Comparison of ENCODE assay signal across 21 cellular contexts in genomic region chr12:131088701-131089525, GRCh38.
DNase-seq lines count a peak whose midpoint lies in the region; ATAC-seq, FAIRE-seq and TF ChIP-seq lines count a peak whose summit lies in the region.
"Had no signal": no experiment of that assay in that cellular context is flagged by ENCODE, and none has a peak within 500 bp of the region (broad histone marks: within the 10 kb centered on the region; RNA-seq: fewer than 3 reads in every experiment).

No MANE protein-coding gene starts in this region.

- H3K9me3 ChIP-seq in right lobe of liver (no peaks in the 10 kb centered on the region), HepG2 (ENCODE audit: low read length) (no peaks in the 10 kb centered on the region)
- H3K9me3 ChIP-seq: gastroesophageal sphincter, MG63 had no signal

- peaks cover 2% of the 10 kb centered on the region for H3K9me3 Mint-ChIP-seq in glutamatergic neuron (ENCODE audit: unreplicated experiment)
- H3K9me3 Mint-ChIP-seq in activated T-helper 1 cell treated with anti-CD3 and anti-CD28 coated beads, Interleukin-12 subunit alpha, Interleukin-12 subunit beta, Interleukin-2, Interleukin-4 antibody, amounts not matched to agents 30 ng/mL and 10 ng/mL and 1 ng/mL, durations not matched to agents 14 hours and 24 hours and 36 hours, result no peaks in the 10 kb centered on the region
- H3K9me3 Mint-ChIP-seq: CD4-positive, alpha-beta memory T cell; GM23338 had no signal

- H3K4me2 ChIP-seq in HepG2 (ENCODE audit: low read depth, low read length), result no peak overlapping the region
- H3K4me2 ChIP-seq: GM23338, smooth muscle cell had no signal

- TF ChIP-seq EP300 in HepG2 (IDR thresholded peaks at IDR 0.05; ENCODE audit: low read depth in 2 of 2, low read length in 2 of 2) (no peak), HepG2 (CRISPR knock-in tag; IDR thresholded peaks at IDR 0.05; ENCODE audit: borderline replicate concordance) (no peak)

- H3K9ac ChIP-seq in HepG2 (ENCODE audit: insufficient read depth, low read depth, low read length), result no peak overlapping the region
- H3K9ac ChIP-seq: parathyroid adenoma had no signal

- H4K20me1 ChIP-seq in HepG2 (ENCODE audit: insufficient read depth, low read length), result no peaks in the 10 kb centered on the region

- H3K4me3 Mint-ChIP-seq in glutamatergic neuron (ENCODE audit: unreplicated experiment), result no peak overlapping the region
- no peak overlapping the region for H3K4me3 Mint-ChIP-seq in activated T-helper 1 cell treated with anti-CD3 and anti-CD28 coated beads, Interleukin-12 subunit alpha, Interleukin-12 subunit beta, Interleukin-2, Interleukin-4 antibody, amounts not matched to agents 30 ng/mL and 10 ng/mL and 1 ng/mL, durations not matched to agents 14 hours and 24 hours and 36 hours
- H3K4me3 Mint-ChIP-seq: CD4-positive, alpha-beta memory T cell; GM23338 had no signal

- CTCF ChIA-PET in HepG2 (lab: Yijun Ruan, JAX; ENCODE audit: low intra/inter-chr PET ratio, low total read pairs), result interaction anchor here (0.6 kb wide), 1 partner anchor 186 kb away, joined by 3 read pairs; no protein-coding TSS in a partner anchor

- H3K27ac Mint-ChIP-seq in glutamatergic neuron (ENCODE audit: unreplicated experiment), result no peak overlapping the region
- H3K27ac Mint-ChIP-seq in activated T-helper 1 cell treated with anti-CD3 and anti-CD28 coated beads, Interleukin-12 subunit alpha, Interleukin-12 subunit beta, Interleukin-2, Interleukin-4 antibody, amounts not matched to agents 30 ng/mL and 10 ng/mL and 1 ng/mL, durations not matched to agents 14 hours and 24 hours and 36 hours, result no peak overlapping the region
- H3K27ac Mint-ChIP-seq: GM23338 had no signal

- TF ChIP-seq POLR2A in right lobe of liver (IDR thresholded peaks at IDR 0.05), result no peak
- TF ChIP-seq POLR2A in HepG2 (IDR thresholded peaks at IDR 0.05; ENCODE audit: insufficient read depth in 1 of 2, low read depth in 2 of 2, low read length in 2 of 2), result no peak

- TF ChIP-seq CTCF in right lobe of liver (IDR thresholded peaks at IDR 0.05), result no peak
- TF ChIP-seq CTCF in HepG2 (CRISPR knock-in tag; IDR thresholded peaks at IDR 0.05), result no peak
- no peak for TF ChIP-seq CTCF in glutamatergic neuron (IDR thresholded peaks at IDR 0.05; ENCODE audit: partially characterized antibody, unreplicated experiment)

- no TSS peak for BruUV-seq in HepG2 (replicated peaks; lab: Mats Ljungman, UMichigan)

- 83% methylated on average over 8 of the region's 28 CpGs for WGBS in right lobe of liver (ENCODE audit: insufficient coverage, low coverage, low lambda C conversion rate, missing lambda C conversion rate)
- 88% methylated on average over 11 of the region's 28 CpGs for WGBS in HepG2 (ENCODE audit: low lambda C conversion rate)

- H3K27ac ChIP-seq in right lobe of liver (no peak overlapping the region), HepG2 (ENCODE audit: extremely low read length, insufficient read depth, low read length) (no peak overlapping the region)
- H3K27ac ChIP-seq: gastroesophageal sphincter, parathyroid adenoma had no signal

- no peak for TF ChIP-seq RAD21 in HepG2 (CRISPR knock-in tag; IDR thresholded peaks at IDR 0.05)

- no peaks in the 10 kb centered on the region for H3K36me3 ChIP-seq in right lobe of liver
- H3K36me3 ChIP-seq in HepG2 (replicated peaks in 1 of 2; ENCODE audit: control insufficient read depth in 1 of 2, insufficient read depth in 2 of 2, low read length in 2 of 2), result no peaks in the 10 kb centered on the region
- H3K36me3 ChIP-seq: MG63 had no signal

- peaks cover 4% of the 10 kb centered on the region for H3K4me1 Mint-ChIP-seq in glutamatergic neuron (ENCODE audit: low read depth, unreplicated experiment)
- H3K4me1 Mint-ChIP-seq in activated T-helper 1 cell treated with anti-CD3 and anti-CD28 coated beads, Interleukin-12 subunit alpha, Interleukin-12 subunit beta, Interleukin-2, Interleukin-4 antibody, amounts not matched to agents 30 ng/mL and 10 ng/mL and 1 ng/mL, durations not matched to agents 14 hours and 24 hours and 36 hours (ENCODE audit: low read depth), result peaks cover 21% of the 10 kb centered on the region
- H3K4me1 Mint-ChIP-seq: GM23338 had no signal

- no peak for FAIRE-seq in HepG2 (lab: Jason Lieb, UNC)
- FAIRE-seq: TTC549 had no signal

- H3K4me3 ChIP-seq in right lobe of liver (no peak overlapping the region), HepG2 (replicated peaks in 1 of 3; ENCODE audit: insufficient read depth in 1 of 3, low read depth in 2 of 3, low read length in 3 of 3) (no peak overlapping the region)
- H3K4me3 ChIP-seq: gastroesophageal sphincter, GM23338, MG63, smooth muscle cell had no signal

- H3K36me3 Mint-ChIP-seq in glutamatergic neuron (ENCODE audit: unreplicated experiment), result peaks cover 2% of the 10 kb centered on the region
- no peaks in the 10 kb centered on the region for H3K36me3 Mint-ChIP-seq in activated T-helper 1 cell treated with anti-CD3 and anti-CD28 coated beads, Interleukin-12 subunit alpha, Interleukin-12 subunit beta, Interleukin-2, Interleukin-4 antibody, amounts not matched to agents 30 ng/mL and 10 ng/mL and 1 ng/mL, durations not matched to agents 14 hours and 24 hours and 36 hours (ENCODE audit: low read depth)
- H3K36me3 Mint-ChIP-seq: CD4-positive, alpha-beta memory T cell had no signal

- peaks cover 9% of the 10 kb centered on the region for H3K27me3 Mint-ChIP-seq in glutamatergic neuron (ENCODE audit: unreplicated experiment)
- H3K27me3 Mint-ChIP-seq in activated T-helper 1 cell treated with anti-CD3 and anti-CD28 coated beads, Interleukin-12 subunit alpha, Interleukin-12 subunit beta, Interleukin-2, Interleukin-4 antibody, amounts not matched to agents 30 ng/mL and 10 ng/mL and 1 ng/mL, durations not matched to agents 14 hours and 24 hours and 36 hours (ENCODE audit: insufficient read depth), result no peaks in the 10 kb centered on the region

- H3K27me3 ChIP-seq in right lobe of liver (no peaks in the 10 kb centered on the region), HepG2 (ENCODE audit: control insufficient read depth in 1 of 2, insufficient read depth in 2 of 2, low read length in 2 of 2) (no peaks in the 10 kb centered on the region)
- H3K27me3 ChIP-seq: gastroesophageal sphincter, MG63 had no signal

- intact Hi-C loops in right lobe of liver (cut with DNase I), result no loop called here
- intact Hi-C loops in HepG2 (cut with micrococcal nuclease; ENCODE audit: unreplicated experiment), result no loop called here
- intact Hi-C loops in posterior vena cava (cut with DNase I), result no loop called here
- intact Hi-C loops in left colon (cut with DNase I, micrococcal nuclease), result no loop called here
- intact Hi-C loops in activated T-helper 1 cell treated with anti-CD3 and anti-CD28 coated beads, Interleukin-12 subunit alpha, Interleukin-12 subunit beta, Interleukin-2, Interleukin-4 antibody, amounts not matched to agents 30 ng/mL and 10 ng/mL and 1 ng/mL, durations not matched to agents 14 hours and 24 hours and 36 hours (cut with micrococcal nuclease), result no loop called here

- DNase-seq in right lobe of liver (peak in 2 of 3 donors; percentile 35), HepG2 (ENCODE audit: low spot score) (no peak), glutamatergic neuron (peak; percentile 14), posterior vena cava (ENCODE audit: low spot score) (peak; percentile 70), left colon (no peak), OCI-M1 (lab: John Stamatoyannopoulos, UW) (no peak)
- no peak for DNase-seq in activated CD4-positive, CD25-positive, alpha-beta regulatory T cell treated with anti-CD3 and anti-CD28 coated beads, Interleukin-2, amount 50 U/mL, for 72 hours
- DNase-seq in activated T-helper 1 cell treated with anti-CD3 and anti-CD28 coated beads, Interleukin-12 subunit alpha, Interleukin-12 subunit beta, Interleukin-2, Interleukin-4 antibody, amounts not matched to agents 30 ng/mL and 10 ng/mL and 1 ng/mL, durations not matched to agents 14 hours and 24 hours and 36 hours (ENCODE audit: low spot score), result no peak
- DNase-seq: ACHN; activated CD4-positive, alpha-beta T cell treated with anti-CD3 and anti-CD28 coated beads, Interleukin-2, amount 50 U/mL, for 4 hours; erythroblast; IMR-90; MG63; NCI-H187; NCI-H226 had no signal

- H3K79me2 ChIP-seq in HepG2 (ENCODE audit: insufficient read depth, low read length), result no peaks in the 10 kb centered on the region
- H3K79me2 ChIP-seq: parathyroid adenoma had no signal

- no peak overlapping the region for H2AFZ ChIP-seq in HepG2 (ENCODE audit: low read length)
- H2AFZ ChIP-seq: GM23338, parathyroid adenoma had no signal

- ATAC-seq in right lobe of liver, result no peak
- no peak for ATAC-seq in HepG2
- ATAC-seq in left colon, result no peak
- ATAC-seq: gastroesophageal sphincter, GM23338 had no signal

- POLR2A ChIA-PET in HepG2 (lab: Yijun Ruan, JAX), result no interaction called here

- in situ Hi-C loops in HepG2 (cut with HindIII; ENCODE audit: extremely low pct_ligation_motif_present, low pct_unique_long_range_greater_than_20kb), result no loop called here

- H3K4me1 ChIP-seq in right lobe of liver (no peaks in the 10 kb centered on the region), HepG2 (ENCODE audit: insufficient read depth, low read length) (peaks cover 8% of the 10 kb centered on the region; the same call in 1 of the 2 replicates)
- H3K4me1 ChIP-seq: gastroesophageal sphincter, parathyroid adenoma had no signal

TF ChIP-seq in HepG2, 621 proteins besides CTCF, POLR2A, EP300 and RAD21 (continues in another document):
- TF ChIP-seq RORA (CRISPR knock-in tag; IDR thresholded peaks at IDR 0.05), result no peak
- no peak for TF ChIP-seq ZSCAN30 (CRISPR knock-in tag; IDR thresholded peaks at IDR 0.05)
- no peak for TF ChIP-seq ATF4 (CRISPR knock-in tag; IDR thresholded peaks at IDR 0.05)
- TF ChIP-seq ZEB1 (IDR thresholded peaks at IDR 0.05; ENCODE audit: insufficient replicate concordance, low read depth), result no peak

Comparison
In these comparisons a context has a peak if more than half of its experiments do, and no peak if none do; other contexts are left out.
1. DNase-seq: peak in right lobe of liver (2 of 3), glutamatergic neuron (single experiment) and posterior vena cava (single experiment); none in HepG2 (single experiment), left colon (0 of 2), activated CD4-positive, CD25-positive, alpha-beta regulatory T cell treated with anti-CD3 and anti-CD28 coated beads, Interleukin-2, amount 50 U/mL, for 72 hours (single experiment), OCI-M1 (single experiment) and activated T-helper 1 cell treated with anti-CD3 and anti-CD28 coated beads, Interleukin-12 subunit alpha, Interleukin-12 subunit beta, Interleukin-2, Interleukin-4 antibody, amounts not matched to agents 30 ng/mL and 10 ng/mL and 1 ng/mL, durations not matched to agents 14 hours and 24 hours and 36 hours (single experiment).